In the genomic region with DNA sequence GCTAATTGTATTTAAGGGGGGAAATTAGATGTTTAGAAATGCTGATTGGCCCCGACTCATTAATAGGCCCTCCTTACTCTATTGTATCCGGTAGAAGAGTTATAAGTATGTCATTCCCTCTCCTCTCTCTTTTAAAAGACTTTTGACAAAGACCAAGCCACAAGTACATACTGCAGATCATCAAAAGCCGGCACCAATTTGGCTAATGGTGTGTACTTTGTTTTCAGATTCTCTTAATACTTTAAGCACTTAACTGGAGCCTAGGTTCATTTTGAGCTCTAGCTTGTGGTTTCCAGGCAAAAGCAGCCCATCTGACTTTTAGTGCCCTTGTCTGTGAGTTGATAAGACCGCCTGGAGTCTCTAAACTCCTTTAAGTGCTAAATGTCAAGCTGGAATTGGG, we compare ENCODE assay signal across 20 cellular contexts.
A peak's percentile ranks its signal among the peaks of the same experiment; 100 is the strongest.
DNase-seq lines count a peak whose midpoint lies in the region; ATAC-seq lines count a peak whose summit lies in the region.
"Had no signal": no experiment of that assay in that cellular context is flagged by ENCODE, and none has a peak within 500 bp of the region (broad histone marks: within the 10 kb centered on the region; RNA-seq: fewer than 3 reads in every experiment).

No MANE protein-coding gene starts in this region.

- H3K79me2 ChIP-seq in mesendoderm (ENCODE audit: control insufficient read depth, insufficient read depth, low read length) = no peaks in the 10 kb centered on the region
- H3K79me2 ChIP-seq: parathyroid adenoma had no signal

- H3K4me1 ChIP-seq in mesendoderm (ENCODE audit: control insufficient read depth, low read depth, low read length) = peaks cover 6% of the 10 kb centered on the region
- H3K4me1 ChIP-seq: adrenal gland, parathyroid adenoma had no signal

- no peak overlapping the region for H3K23ac ChIP-seq in mesendoderm (ENCODE audit: low read length)

- no peak overlapping the region for H2AK5ac ChIP-seq in mesendoderm (ENCODE audit: low read length)

- no peak for ATAC-seq in activated naive CD4-positive, alpha-beta T cell treated with anti-CD3 and anti-CD28 coated beads, Interleukin-2, amount 50 U/mL, for 72 hours
- ATAC-seq: natural killer cell; stimulated activated effector memory CD8-positive, alpha-beta T cell treated with anti-CD3 and anti-CD28 coated beads, Interleukin-12 subunit alpha, Interleukin-12 subunit beta, amount 100 ng/mL, for 72 hours had no signal

- no peak overlapping the region for H4K8ac ChIP-seq in mesendoderm (ENCODE audit: low read depth, low read length)

- H3K56ac ChIP-seq in mesendoderm (ENCODE audit: low read length) = peak overlapping the region; percentile 69

- H3K36me3 Mint-ChIP-seq in activated naive CD4-positive, alpha-beta T cell treated with anti-CD3 and anti-CD28 coated beads, Interleukin-2, amount 50 U/mL, for 72 hours = no peaks in the 10 kb centered on the region
- H3K36me3 Mint-ChIP-seq: memory B cell; natural killer cell; stimulated activated effector memory CD8-positive, alpha-beta T cell treated with anti-CD3 and anti-CD28 coated beads, Interleukin-12 subunit alpha, Interleukin-12 subunit beta, amount 100 ng/mL, for 72 hours had no signal

- H4K5ac ChIP-seq in mesendoderm (ENCODE audit: low read length) = no peak overlapping the region

- H3K9me3 Mint-ChIP-seq in activated naive CD4-positive, alpha-beta T cell treated with anti-CD3 and anti-CD28 coated beads, Interleukin-2, amount 50 U/mL, for 72 hours = no peaks in the 10 kb centered on the region
- H3K9me3 Mint-ChIP-seq: natural killer cell; stimulated activated effector memory CD8-positive, alpha-beta T cell treated with anti-CD3 and anti-CD28 coated beads, Interleukin-12 subunit alpha, Interleukin-12 subunit beta, amount 100 ng/mL, for 72 hours had no signal

- no peaks in the 10 kb centered on the region for H3K27me3 ChIP-seq in mesendoderm (ENCODE audit: insufficient read depth, low read length, poor library complexity)
- H3K27me3 ChIP-seq: adrenal gland; BLaER1 treated with 17β-estradiol and CSF1 and Interleukin-3, amounts not matched to agents 10 nM and 100 nM had no signal

- no peak overlapping the region for H3K4me3 ChIP-seq in mesendoderm (ENCODE audit: low read length)
- H3K4me3 ChIP-seq: adrenal gland; BLaER1 treated with 17β-estradiol and CSF1 and Interleukin-3, amounts not matched to agents 10 nM and 100 nM had no signal

- H3K36me3 ChIP-seq in mesendoderm (ENCODE audit: control insufficient read depth, insufficient read depth, low read length) = no peaks in the 10 kb centered on the region
- H3K36me3 ChIP-seq: adrenal gland; BLaER1 treated with 17β-estradiol and CSF1 and Interleukin-3, amounts not matched to agents 10 nM and 100 nM had no signal

- no peak overlapping the region for H3K4ac ChIP-seq in mesendoderm (ENCODE audit: low read depth, low read length)

- H3K27ac Mint-ChIP-seq in activated naive CD4-positive, alpha-beta T cell treated with anti-CD3 and anti-CD28 coated beads, Interleukin-2, amount 50 U/mL, for 72 hours = no peak overlapping the region
- H3K27ac Mint-ChIP-seq: memory B cell; natural killer cell; stimulated activated effector memory CD8-positive, alpha-beta T cell treated with anti-CD3 and anti-CD28 coated beads, Interleukin-12 subunit alpha, Interleukin-12 subunit beta, amount 100 ng/mL, for 72 hours had no signal

- no peaks in the 10 kb centered on the region for H3K79me1 ChIP-seq in mesendoderm (ENCODE audit: low read length)

- DNase-seq in DMS153 treated with DMSO at 0.1 percent for 48 hours (lab: John Stamatoyannopoulos, UW; ENCODE audit: unreplicated experiment) (peak; percentile 26), NCI-H1417 treated with DMSO at 0.1 percent for 48 hours (lab: John Stamatoyannopoulos, UW) (peak; percentile 32), OCI-M1 (lab: John Stamatoyannopoulos, UW) (peak; percentile 30), mesendoderm (peak; percentile 74), NCI-H526 treated with DMSO at 0.1 percent for 48 hours (lab: John Stamatoyannopoulos, UW) (no peak), glomerular visceral epithelial cell (ENCODE audit: extremely low spot score) (no peak), NCI-H1092 (lab: John Stamatoyannopoulos, UW) (no peak)
- DNase-seq in activated naive CD4-positive, alpha-beta T cell treated with anti-CD3 and anti-CD28 coated beads, Interleukin-2, amount 50 U/mL, for 72 hours (ENCODE audit: low spot score in 2 of 2) = no peak
- DNase-seq: activated CD4-positive, alpha-beta T cell treated with anti-CD3 and anti-CD28 coated beads, Interleukin-2, amount 50 U/mL, for 1 hour; activated CD8-positive, alpha-beta memory T cell treated with anti-CD3 and anti-CD28 coated beads, Interleukin-2, amount 50 U/mL, for 48 hours; activated effector memory CD4-positive, alpha-beta T cell treated with anti-CD3 and anti-CD28 coated beads, Interleukin-2, amount 50 U/mL, for 16 hours; adrenal gland; dermis blood vessel endothelial cell; kidney glomerular epithelial cell; natural killer cell; NCI-H1092 treated with DMSO at 0.1 percent for 48 hours had no signal

- H2BK120ac ChIP-seq in mesendoderm (ENCODE audit: low read depth, low read length) = no peak overlapping the region

- no peak overlapping the region for H2BK15ac ChIP-seq in mesendoderm (replicated peaks; ENCODE audit: low read depth)

- WGBS in mesendoderm (ENCODE audit: extremely low coverage, insufficient coverage, low lambda C conversion rate) = no CpG with 5 or more reads among the region's 4 CpGs

- no peak overlapping the region for H3K9ac ChIP-seq in mesendoderm (ENCODE audit: low read length)
- H3K9ac ChIP-seq: BLaER1 treated with 17β-estradiol and CSF1 and Interleukin-3, amounts not matched to agents 10 nM and 100 nM; parathyroid adenoma had no signal

- peak overlapping the region; percentile 53 for H2BK5ac ChIP-seq in mesendoderm (ENCODE audit: low read length)

- peak overlapping the region; percentile 34 for H3K18ac ChIP-seq in mesendoderm (ENCODE audit: low read length)

- peak overlapping the region; percentile 81 for H3K27ac ChIP-seq in mesendoderm (ENCODE audit: low read depth, low read length)
- H3K27ac ChIP-seq: adrenal gland; BLaER1 treated with 17β-estradiol and CSF1 and Interleukin-3, amounts not matched to agents 10 nM and 100 nM; parathyroid adenoma had no signal

- H3K4me2 ChIP-seq in mesendoderm (ENCODE audit: low read length) = no peak overlapping the region
- H3K4me2 ChIP-seq: BLaER1 treated with 17β-estradiol and CSF1 and Interleukin-3, amounts not matched to agents 10 nM and 100 nM had no signal

Comparison
In these comparisons a context has a peak if more than half of its experiments do, and no peak if none do; other contexts are left out.
1. DNase-seq: peak in DMS153 treated with DMSO at 0.1 percent for 48 hours (single experiment), NCI-H1417 treated with DMSO at 0.1 percent for 48 hours (single experiment), OCI-M1 (single experiment) and mesendoderm (single experiment); none in NCI-H526 treated with DMSO at 0.1 percent for 48 hours (single experiment), activated naive CD4-positive, alpha-beta T cell treated with anti-CD3 and anti-CD28 coated beads, Interleukin-2, amount 50 U/mL, for 72 hours (0 of 2), glomerular visceral epithelial cell (single experiment) and NCI-H1092 (single experiment).